Comparison of ENCODE assay signal across 16 cellular contexts in genomic region chr4:185741795-185742194, GRCh38.
"Had no signal": no experiment of that assay in that cellular context is flagged by ENCODE, and none has a peak within 500 bp of the region (broad histone marks: within the 10 kb centered on the region; RNA-seq: fewer than 3 reads in every experiment).

No MANE protein-coding gene starts in this region.

- H3K9me3 ChIP-seq: SJSA1, transverse colon had no signal

- DNase-seq: activated CD4-positive, alpha-beta T cell treated with anti-CD3 and anti-CD28 coated beads, Interleukin-2, amount 50 U/mL, for 48 hours; activated gamma-delta T cell; activated naive CD8-positive, alpha-beta T cell treated with anti-CD3 and anti-CD28 coated beads, Interleukin-2, amount 10 ng/mL, durations not matched to agents 7 days and 5 days; activated T-cell treated with anti-CD3 and anti-CD28 coated beads, Interleukin-2, amount 50 U/mL, for 4 hours; central memory CD4-positive, alpha-beta T cell; cortex of kidney; effector memory CD8-positive, alpha-beta T cell; immature natural killer cell; mesendoderm; retina; transverse colon had no signal

- H3K9ac ChIP-seq: parathyroid adenoma had no signal

- H3K27me3 ChIP-seq: SJSA1, transverse colon had no signal

- ATAC-seq: activated CD4-positive, CD25-positive, alpha-beta regulatory T cell treated with anti-CD3 and anti-CD28 coated beads, Interleukin-2, amount 50 U/mL, for 24 hours; activated T-cell treated with anti-CD3 and anti-CD28 coated beads, Interleukin-2, amount 50 U/mL, for 4 hours; effector memory CD8-positive, alpha-beta T cell had no signal

- H3K79me2 ChIP-seq: parathyroid adenoma had no signal

- H3K4me3 ChIP-seq: SJSA1, smooth muscle cell, transverse colon had no signal

- H3K27ac ChIP-seq: epithelial cell of prostate, parathyroid adenoma, SJSA1, transverse colon had no signal

- H3K36me3 ChIP-seq: SJSA1, transverse colon had no signal

- H2AFZ ChIP-seq: parathyroid adenoma had no signal

- H3K4me2 ChIP-seq: smooth muscle cell had no signal
